ENCODE assay signal across 17 cellular contexts in genomic region chr1:51920130-51920529, GRCh38.
"Had no signal": no experiment of that assay in that cellular context is flagged by ENCODE, and none has a peak within 500 bp of the region (broad histone marks: within the 10 kb centered on the region; RNA-seq: fewer than 3 reads in every experiment).

No MANE protein-coding gene starts in this region.

- H3K4me1 ChIP-seq: ascending aorta, tibial artery had no signal

- DNase-seq: activated CD4-positive, alpha-beta T cell treated with anti-CD3 and anti-CD28 coated beads, Interleukin-2, amount 50 U/mL, for 1 hour; activated CD8-positive, alpha-beta memory T cell treated with anti-CD3 and anti-CD28 coated beads, Interleukin-2, amount 50 U/mL, for 48 hours; activated effector memory CD4-positive, alpha-beta T cell treated with anti-CD3 and anti-CD28 coated beads, Interleukin-2, amount 50 U/mL, for 16 hours; activated T-cell treated with anti-CD3 and anti-CD28 coated beads, Interleukin-2, amount 50 U/mL, for 72 hours; effector CD4-positive, alpha-beta T cell; foreskin keratinocyte; nucleus accumbens; stimulated activated CD4-positive, alpha-beta T cell treated with anti-CD3 and anti-CD28 coated beads, Interleukin-2, amount 100 ng/mL, for 24 hours; stimulated activated naive CD8-positive, alpha-beta T cell treated with anti-CD3 and anti-CD28 coated beads, Interleukin-15, Interleukin-2, amounts not matched to agents 100 U/mL and 50 U/mL, for 24 hours; substantia nigra; T1000; tibial artery had no signal

- H3K36me3 Mint-ChIP-seq: activated naive CD4-positive, alpha-beta T cell treated with anti-CD3 and anti-CD28 coated beads, Interleukin-2, amount 50 U/mL, for 24 hours; natural killer cell treated with Interleukin-12 subunit alpha and Interleukin-12 subunit beta and Interleukin-15 and Interleukin-18, amount 100 ng/mL, for 72 hours had no signal

- ATAC-seq: activated T-cell treated with anti-CD3 and anti-CD28 coated beads, Interleukin-2, amount 50 U/mL, for 72 hours; foreskin keratinocyte; stimulated activated naive CD8-positive, alpha-beta T cell treated with anti-CD3 and anti-CD28 coated beads, Interleukin-15, Interleukin-2, amounts not matched to agents 100 U/mL and 50 U/mL, for 24 hours had no signal

- H3K4me1 Mint-ChIP-seq: activated naive CD4-positive, alpha-beta T cell treated with anti-CD3 and anti-CD28 coated beads, Interleukin-2, amount 50 U/mL, for 24 hours had no signal

- H3K9me3 Mint-ChIP-seq: activated naive CD4-positive, alpha-beta T cell treated with anti-CD3 and anti-CD28 coated beads, Interleukin-2, amount 50 U/mL, for 24 hours; activated T-cell treated with anti-CD3 and anti-CD28 coated beads, Interleukin-2, amount 50 U/mL, for 72 hours; natural killer cell treated with Interleukin-12 subunit alpha and Interleukin-12 subunit beta and Interleukin-15 and Interleukin-18, amount 100 ng/mL, for 72 hours had no signal

- H3K27me3 ChIP-seq: ascending aorta, foreskin keratinocyte had no signal

- H3K9me3 ChIP-seq: ascending aorta, tibial artery had no signal

- H3K4me2 ChIP-seq: hepatocyte had no signal

- H3K27ac Mint-ChIP-seq: activated naive CD4-positive, alpha-beta T cell treated with anti-CD3 and anti-CD28 coated beads, Interleukin-2, amount 50 U/mL, for 24 hours; activated T-cell treated with anti-CD3 and anti-CD28 coated beads, Interleukin-2, amount 50 U/mL, for 72 hours; natural killer cell treated with Interleukin-12 subunit alpha and Interleukin-12 subunit beta and Interleukin-15 and Interleukin-18, amount 100 ng/mL, for 72 hours had no signal

- H3K36me3 ChIP-seq: ascending aorta, tibial artery had no signal

- H3K27ac ChIP-seq: ascending aorta, coronary artery, foreskin keratinocyte, hepatocyte, tibial artery had no signal

- H2AFZ ChIP-seq: hepatocyte had no signal

- H3K4me3 Mint-ChIP-seq: activated naive CD4-positive, alpha-beta T cell treated with anti-CD3 and anti-CD28 coated beads, Interleukin-2, amount 50 U/mL, for 24 hours; activated T-cell treated with anti-CD3 and anti-CD28 coated beads, Interleukin-2, amount 50 U/mL, for 72 hours; natural killer cell treated with Interleukin-12 subunit alpha and Interleukin-12 subunit beta and Interleukin-15 and Interleukin-18, amount 100 ng/mL, for 72 hours had no signal

- H3K4me3 ChIP-seq: ascending aorta, coronary artery, hepatocyte, tibial artery had no signal
